Comparison of ENCODE assay signal across 8 cellular contexts in genomic region chr7:73667344-73668102, GRCh38. TPM values are rescaled to one million over a fixed set of nuclear protein-coding genes. Genes with fewer than 3 reads are reported as not detected.
DNase-seq lines count a peak whose midpoint lies in the region; ATAC-seq lines count a peak whose summit lies in the region.

TSS of gene VPS37D (plus strand) at chr7:73667831. CDS start at chr7:73667959, 128 bp downstream.

- peaks cover 0 to 5% of the 10 kb centered on the region in 2 donors for H3K9me3 Mint-ChIP-seq in effector memory CD8-positive, alpha-beta T cell

- DNase-seq in NCI-H774 (lab: John Stamatoyannopoulos, UW) (peak; percentile 84), mesendoderm (peak; percentile 92)
- DNase-seq in activated CD8-positive, alpha-beta memory T cell treated with anti-CD3 and anti-CD28 coated beads for 1 hour (ENCODE audit: extremely low read depth in 1 of 2, low read depth in 1 of 2): peak; percentile 78 to 95
- peak; percentile 93 to 94 (median 94) for DNase-seq in effector memory CD8-positive, alpha-beta T cell
- DNase-seq in stimulated activated CD8-positive, alpha-beta memory T cell treated with anti-CD3 and anti-CD28 coated beads, Interleukin-12 subunit alpha, Interleukin-12 subunit beta, amount 100 ng/mL, for 24 hours (ENCODE audit: extremely low read depth): peak; percentile 82

- no peak within 1 kb of the TSS for H4K8ac ChIP-seq in mesendoderm (ENCODE audit: low read depth, low read length)

- H3K4me3 ChIP-seq in BLaER1 treated with 17β-estradiol and CSF1 and Interleukin-3, amounts not matched to agents 10 nM and 100 nM: peak within 1 kb of the TSS; percentile 73 to 83 (median 75)
- peak within 1 kb of the TSS; percentile 40 for H3K4me3 ChIP-seq in mesendoderm (ENCODE audit: low read length)

- H3K9me3 ChIP-seq in BLaER1 treated with 17β-estradiol and CSF1 and Interleukin-3, amounts not matched to agents 10 nM and 100 nM (replicated peaks in 1 of 11): peaks cover 7 to 12% (median 10%) of the 10 kb centered on the region in 11 experiments; a peak in 21 of 22 replicates

- H3K27me3 Mint-ChIP-seq in effector memory CD8-positive, alpha-beta T cell: peaks cover 23 to 66% of the 10 kb centered on the region in 2 donors

- H3K4me1 ChIP-seq in BLaER1 treated with 17β-estradiol and CSF1 and Interleukin-3, amounts not matched to agents 10 nM and 100 nM: peaks cover 7 to 21% (median 14%) of the 10 kb centered on the region in 10 experiments; a peak in 19 of 20 replicates
- no peaks in the 10 kb centered on the region for H3K4me1 ChIP-seq in mesendoderm (ENCODE audit: control insufficient read depth, low read depth, low read length)

- H3K18ac ChIP-seq in mesendoderm (ENCODE audit: low read length): peak within 1 kb of the TSS; percentile 75

- H3K27me3 ChIP-seq in BLaER1 treated with 17β-estradiol and CSF1 and Interleukin-3, amounts not matched to agents 10 nM and 100 nM: peaks cover 0 to 28% (median 13%) of the 10 kb centered on the region in 11 experiments; a peak in 13 of 22 replicates
- H3K27me3 ChIP-seq in mesendoderm (ENCODE audit: insufficient read depth, low read length, poor library complexity): no peaks in the 10 kb centered on the region

- peak within 1 kb of the TSS; percentile 17 for H3K4ac ChIP-seq in mesendoderm (ENCODE audit: low read depth, low read length)

- H3K4me2 ChIP-seq in BLaER1 treated with 17β-estradiol and CSF1 and Interleukin-3, amounts not matched to agents 10 nM and 100 nM: peak within 1 kb of the TSS; percentile 89 to 98 (median 96)
- H3K4me2 ChIP-seq in mesendoderm (ENCODE audit: low read length): peak within 1 kb of the TSS; percentile 25

- H2AK5ac ChIP-seq in mesendoderm (ENCODE audit: low read length): no peak within 1 kb of the TSS

- H3K56ac ChIP-seq in mesendoderm (ENCODE audit: low read length): peak within 1 kb of the TSS; percentile 73

- H2BK5ac ChIP-seq in mesendoderm (ENCODE audit: low read length): no peak within 1 kb of the TSS

- H3K4me3 Mint-ChIP-seq in effector memory CD8-positive, alpha-beta T cell: peak within 1 kb of the TSS; percentile 82 to 84

- no peak within 1 kb of the TSS for H3K23ac ChIP-seq in mesendoderm (ENCODE audit: low read length)

- peaks cover 0 to 29% (median 5%) of the 10 kb centered on the region in 11 experiments; a peak in 11 of 22 replicates for H4K20me1 ChIP-seq in BLaER1 treated with 17β-estradiol and CSF1 and Interleukin-3, amounts not matched to agents 10 nM and 100 nM

- H3K27ac Mint-ChIP-seq in effector memory CD8-positive, alpha-beta T cell: peak within 1 kb of the TSS; percentile 44 to 62

- WGBS in mesendoderm (ENCODE audit: extremely low coverage, insufficient coverage, low lambda C conversion rate): no CpG with 5 or more reads among the region's 79 CpGs

- peaks cover 0 to 3% (median 0%) of the 10 kb centered on the region in 11 experiments; a peak in 3 of 22 replicates for H3K36me3 ChIP-seq in BLaER1 treated with 17β-estradiol and CSF1 and Interleukin-3, amounts not matched to agents 10 nM and 100 nM
- H3K36me3 ChIP-seq in mesendoderm (ENCODE audit: control insufficient read depth, insufficient read depth, low read length): no peaks in the 10 kb centered on the region

- peaks cover 6 to 7% of the 10 kb centered on the region in 2 donors for H3K4me1 Mint-ChIP-seq in effector memory CD8-positive, alpha-beta T cell (ENCODE audit: low read depth in 2 of 2)

- ATAC-seq in GM19324 (IDR thresholded peaks at IDR 0.05; ENCODE audit: low FRiP score, unreplicated experiment) (peak; percentile 96), HG03460 (IDR thresholded peaks at IDR 0.05; ENCODE audit: unreplicated experiment) (peak; percentile 93)
- ATAC-seq in effector memory CD8-positive, alpha-beta T cell (replicated peaks): peak; percentile 91

- H2BK120ac ChIP-seq in mesendoderm (ENCODE audit: low read depth, low read length): no peak within 1 kb of the TSS

- no peak within 1 kb of the TSS for H2BK15ac ChIP-seq in mesendoderm (replicated peaks; ENCODE audit: low read depth)

- peak within 1 kb of the TSS; percentile 72 to 90 (median 84) for H3K9ac ChIP-seq in BLaER1 treated with 17β-estradiol and CSF1 and Interleukin-3, amounts not matched to agents 10 nM and 100 nM
- H3K9ac ChIP-seq in mesendoderm (ENCODE audit: low read length): peak within 1 kb of the TSS; percentile 54

- H3K27ac ChIP-seq in BLaER1 treated with 17β-estradiol and CSF1 and Interleukin-3, amounts not matched to agents 10 nM and 100 nM: peak within 1 kb of the TSS; percentile 50 to 78 (median 67); a peak in 21 of 22 replicates
- no peak within 1 kb of the TSS for H3K27ac ChIP-seq in mesendoderm (ENCODE audit: low read depth, low read length)

- H3K79me2 ChIP-seq in mesendoderm (ENCODE audit: control insufficient read depth, insufficient read depth, low read length): no peaks in the 10 kb centered on the region

- H3K36me3 Mint-ChIP-seq in effector memory CD8-positive, alpha-beta T cell (ENCODE audit: insufficient read depth): peaks cover 3% of the 10 kb centered on the region

- no peak within 1 kb of the TSS for H4K5ac ChIP-seq in mesendoderm (ENCODE audit: low read length)

- H3K79me1 ChIP-seq in mesendoderm (ENCODE audit: low read length): no peaks in the 10 kb centered on the region

RNA-seq across cellular contexts. Expression of gene VPS37D, which starts in this region (rescaled TPM):
- 1.1 TPM for polyA plus RNA-seq in mesendoderm (2013, experiment 1 of 2)
- 1.1 TPM for polyA plus RNA-seq in mesendoderm (2013, experiment 2 of 2)
